Comparison of ENCODE assay signal across 32 cellular contexts in genomic region chr5:130893003-130893402, GRCh38.
"Had no signal": no experiment of that assay in that cellular context is flagged by ENCODE, and none has a peak within 500 bp of the region (broad histone marks: within the 10 kb centered on the region; RNA-seq: fewer than 3 reads in every experiment).

No MANE protein-coding gene starts in this region.

- H3K36me3 ChIP-seq: adrenal gland, esophagus muscularis mucosa, gastrocnemius medialis had no signal

- ATAC-seq: activated CD4-positive, alpha-beta T cell treated with anti-CD3 and anti-CD28 coated beads for 36 hours; activated CD8-positive, alpha-beta memory T cell treated with anti-CD3 and anti-CD28 coated beads, Interleukin-2, amount 10 ng/mL, durations not matched to agents 7 days and 5 days; activated CD8-positive, alpha-beta T cell treated with anti-CD3 and anti-CD28 coated beads, Interleukin-2, amount 10 ng/mL, durations not matched to agents 7 days and 5 days; activated naive CD8-positive, alpha-beta T cell treated with anti-CD3 and anti-CD28 coated beads, Interleukin-2, amount 50 U/mL, for 24 hours; body of pancreas; effector memory CD8-positive, alpha-beta T cell; foreskin keratinocyte; gastrocnemius medialis; T-helper 17 cell had no signal

- H3K4me1 ChIP-seq: adrenal gland, body of pancreas, esophagus muscularis mucosa, foreskin keratinocyte, gastrocnemius medialis had no signal

- DNase-seq: activated CD4-positive, alpha-beta memory T cell treated with anti-CD3 and anti-CD28 coated beads for 36 hours; activated CD4-positive, alpha-beta T cell treated with anti-CD3 and anti-CD28 coated beads for 36 hours; activated CD4-positive, alpha-beta T cell treated with anti-CD3 and anti-CD28 coated beads, Interleukin-2, amount 10 ng/mL, durations not matched to agents 24 days and 14 days; activated CD4-positive, CD25-positive, alpha-beta regulatory T cell; activated CD4-positive, CD25-positive, alpha-beta regulatory T cell treated with anti-CD3 and anti-CD28 coated beads, Interleukin-2, amount 50 U/mL, for 72 hours; activated CD8-positive, alpha-beta memory T cell treated with anti-CD3 and anti-CD28 coated beads, Interleukin-2, amount 10 ng/mL, durations not matched to agents 7 days and 5 days; activated CD8-positive, alpha-beta memory T cell treated with anti-CD3 and anti-CD28 coated beads, Interleukin-2, amount 50 U/mL, for 4 hours; activated CD8-positive, alpha-beta T cell treated with anti-CD3 and anti-CD28 coated beads, Interleukin-2, amount 10 ng/mL, durations not matched to agents 7 days and 5 days; activated effector memory CD4-positive, alpha-beta T cell treated with anti-CD3 and anti-CD28 coated beads, Interleukin-2, amount 50 U/mL, for 16 hours; activated naive CD4-positive, alpha-beta T cell treated with anti-CD3 and anti-CD28 coated beads for 36 hours; activated naive CD8-positive, alpha-beta T cell treated with anti-CD3 and anti-CD28 coated beads for 36 hours; activated naive CD8-positive, alpha-beta T cell treated with anti-CD3 and anti-CD28 coated beads, Interleukin-2, amount 50 U/mL, for 24 hours; activated T-cell treated with anti-CD3 and anti-CD28 coated beads, Interleukin-2, amount 50 U/mL, for 1 hour; activated T-cell treated with anti-CD3 and anti-CD28 coated beads, Interleukin-2, amount 50 U/mL, for 48 hours; adrenal gland; amygdala; aorta; body of pancreas; caudate nucleus; cortex of kidney; dermis blood vessel endothelial cell; effector CD4-positive, alpha-beta T cell; effector memory CD8-positive, alpha-beta T cell; erythroblast; foreskin keratinocyte; gastrocnemius medialis; glutamatergic neuron; T-helper 1 cell; T-helper 17 cell; T1000 had no signal

- FAIRE-seq: colon had no signal

- H3K9me3 ChIP-seq: adrenal gland, body of pancreas, gastrocnemius medialis had no signal

- H3K4me3 ChIP-seq: adrenal gland, body of pancreas, esophagus muscularis mucosa, gastrocnemius medialis had no signal

- H3K27ac ChIP-seq: adrenal gland, body of pancreas, esophagus muscularis mucosa, foreskin keratinocyte, gastrocnemius medialis had no signal
